ENCODE assay signal across 8 cellular contexts in the genomic region with DNA sequence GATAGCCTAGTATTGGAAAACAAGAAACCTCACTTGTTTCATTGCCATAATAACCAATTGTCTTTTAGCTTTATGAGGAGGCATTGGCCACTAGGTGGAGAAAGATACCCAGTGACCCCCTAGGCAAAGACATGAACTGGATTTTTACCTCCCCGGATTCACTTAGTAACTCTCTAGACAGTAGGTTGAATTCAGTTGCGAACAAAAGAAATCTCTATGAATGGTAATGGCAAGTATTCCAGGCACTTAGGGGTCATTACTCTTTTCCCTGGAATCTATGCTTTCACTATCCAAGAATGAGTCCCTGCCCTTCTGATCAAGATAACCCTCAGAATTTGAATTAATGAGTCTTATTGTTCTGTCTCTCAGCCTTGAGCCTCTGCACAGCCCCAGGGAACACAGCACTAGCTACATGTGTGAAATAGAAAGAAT. TPM values are rescaled to one million over a fixed set of nuclear protein-coding genes. Genes with fewer than 3 reads are reported as not detected.
DNase-seq lines count a peak whose midpoint lies in the region; ATAC-seq, FAIRE-seq and TF ChIP-seq lines count a peak whose summit lies in the region.

No MANE protein-coding gene starts in this region.

- H4K5ac ChIP-seq in H1 (ENCODE audit: insufficient read length, low read depth, low read length) = no peak overlapping the region

- no peaks in the 10 kb centered on the region for H3K36me3 ChIP-seq in HEK293 (ENCODE audit: control insufficient read depth in 2 of 2, insufficient read depth in 1 of 2, low read length in 2 of 2)
- H3K36me3 ChIP-seq in H1 (ENCODE audit: control insufficient read depth in 2 of 4, insufficient read depth in 4 of 4, low read length in 3 of 4) = no peaks in the 10 kb centered on the region
- no peaks in the 10 kb centered on the region for H3K36me3 ChIP-seq in mesodermal cell (ENCODE audit: control insufficient read depth, insufficient read depth, low read length)

- peak overlapping the region; percentile 84 for H2AFZ ChIP-seq in H1 (ENCODE audit: low read length)

- no peaks in the 10 kb centered on the region for H3K79me2 ChIP-seq in H1 (ENCODE audit: control insufficient read depth in 1 of 2, insufficient read depth in 2 of 2, low read length in 2 of 2)

- no peak overlapping the region for H4K91ac ChIP-seq in H1 (replicated peaks; ENCODE audit: insufficient read length, low read length)

- H4K8ac ChIP-seq in H1 (ENCODE audit: extremely low read depth, insufficient read depth, low read length) = no peak overlapping the region

- H2BK20ac ChIP-seq in H1 (ENCODE audit: low read length) = no peak overlapping the region

- no peak overlapping the region for H3K9ac ChIP-seq in H1 (replicated peaks in 1 of 4; ENCODE audit: extremely low read depth in 1 of 4, low read depth in 3 of 4, low read length in 3 of 4)

- no peak overlapping the region for H3K4me2 ChIP-seq in H1 (ENCODE audit: insufficient read depth in 1 of 2, low read depth in 2 of 2, low read length in 2 of 2)

- H3K4me3 ChIP-seq in HEK293 (ENCODE audit: low read depth, low read length) (no peak overlapping the region), H1 (ENCODE audit: extremely low read depth in 1 of 4, insufficient read depth in 2 of 4, low read depth in 3 of 4, low read length in 4 of 4) (no peak overlapping the region), mesodermal cell (ENCODE audit: extremely low read depth, insufficient read depth, low read length, poor library complexity, severe bottlenecking) (no peak overlapping the region)

- peak; percentile 81 to 85 for TF ChIP-seq RAD21 in H1 (IDR thresholded peaks at IDR 0.05 in 1 of 2, conservative IDR thresholded peaks at IDR 0.05 in 1 of 2; ENCODE audit: low read depth in 2 of 2, low read length in 2 of 2)

- no peaks in the 10 kb centered on the region for H4K20me1 ChIP-seq in H1 (replicated peaks in 1 of 2; ENCODE audit: control insufficient read depth in 1 of 2, insufficient read depth in 2 of 2, low read length in 2 of 2)

- TF ChIP-seq POLR2A in H1 (IDR thresholded peaks at IDR 0.05; ENCODE audit: control extremely low read depth in 1 of 2, low read depth in 2 of 2, low read length in 2 of 2) = no peak

- no peak overlapping the region for H3K23ac ChIP-seq in H1 (ENCODE audit: insufficient read length)

- no peaks in the 10 kb centered on the region for H3K9me3 ChIP-seq in HEK293 (ENCODE audit: control insufficient read depth, insufficient read depth, low read depth, low read length)
- H3K9me3 ChIP-seq in H1 (ENCODE audit: insufficient read depth in 2 of 2, low read depth in 1 of 2, low read length in 1 of 2) = no peaks in the 10 kb centered on the region
- no peaks in the 10 kb centered on the region for H3K9me3 ChIP-seq in mesodermal cell (ENCODE audit: control insufficient read depth, low read length)

- H2BK15ac ChIP-seq in H1 (ENCODE audit: low read length) = no peak overlapping the region

- WGBS in H1 (ENCODE audit: extremely low coverage in 1 of 2, insufficient coverage in 1 of 2, insufficient read length in 1 of 2, insufficient replicate concordance in 2 of 2, low coverage in 1 of 2, low lambda C conversion rate in 2 of 2, missing lambda C conversion rate in 1 of 2), 2 experiments = 47% methylated on average over 2 of the region's 2 CpGs; no CpG with 5 or more reads in 1 of the 2 experiments
- 0% methylated on average over 1 of the region's 2 CpGs; no CpG with 5 or more reads in 1 of the 2 experiments for WGBS in mesodermal cell (ENCODE audit: insufficient coverage in 2 of 2), 2 experiments

- ATAC-seq in HG03469 (IDR thresholded peaks at IDR 0.05; ENCODE audit: unreplicated experiment) = no peak

- TF ChIP-seq CTCF in HEK293 (tag by site-specific recombination; IDR thresholded peaks at IDR 0.05) (no peak), H1 (IDR thresholded peaks at IDR 0.05; ENCODE audit: control extremely low read depth in 1 of 3, insufficient read depth in 1 of 3, low read depth in 1 of 3, low read length in 3 of 3) (peak in 2 of 3 experiments; percentile 59 to 72; a peak in 3 of 4 replicates)

- peak overlapping the region; percentile 72; the same call in 1 of the 2 replicates for H2BK12ac ChIP-seq in H1 (ENCODE audit: low read depth, low read length)

- no peak overlapping the region for H3K18ac ChIP-seq in H1 (ENCODE audit: extremely low read depth, low read length)

- no peak overlapping the region for H3K4ac ChIP-seq in H1 (replicated peaks; ENCODE audit: insufficient read length, low read depth, low read length)

- H3K4me1 ChIP-seq in HEK293 (ENCODE audit: control insufficient read depth, insufficient read depth, low read length) (no peaks in the 10 kb centered on the region), H1 (replicated peaks in 1 of 4; ENCODE audit: control insufficient read depth in 3 of 4, insufficient read depth in 4 of 4, low read length in 3 of 4) (peaks cover 0 to 4% (median 3%) of the 10 kb centered on the region in 4 experiments; a peak in 5 of 7 replicates), mesodermal cell (ENCODE audit: control insufficient read depth, insufficient read depth, low read length, poor library complexity, severe bottlenecking) (peaks cover 11% of the 10 kb centered on the region)

- H3K23me2 ChIP-seq in H1 (ENCODE audit: low read depth, low read length) = no peaks in the 10 kb centered on the region

- no peak overlapping the region for H3K56ac ChIP-seq in H1 (replicated peaks; ENCODE audit: insufficient read length, low read depth, low read length)

- H3K79me1 ChIP-seq in H1 (ENCODE audit: low read depth, low read length) = no peaks in the 10 kb centered on the region

- no peak overlapping the region for H3K27ac ChIP-seq in HEK293 (ENCODE audit: extremely low read depth, low read depth, low read length)
- H3K27ac ChIP-seq in H1 (ENCODE audit: low read depth, low read length) = no peak overlapping the region
- peak overlapping the region; percentile 38 for H3K27ac ChIP-seq in mesodermal cell (ENCODE audit: low read depth, low read length, severe bottlenecking)

- no peak overlapping the region for H2AK5ac ChIP-seq in H1 (ENCODE audit: low read depth, low read length)

- H3K14ac ChIP-seq in H1 (ENCODE audit: insufficient read length) = no peak overlapping the region

- TF ChIP-seq EP300 in H1 (IDR thresholded peaks at IDR 0.05; ENCODE audit: borderline replicate concordance in 1 of 2, low read depth in 2 of 2, low read length in 2 of 2) = no peak

- peak; percentile 94 for FAIRE-seq in H1 (lab: Jason Lieb, UNC)

- no peaks in the 10 kb centered on the region for H3K27me3 ChIP-seq in H1 (replicated peaks in 1 of 4; ENCODE audit: control insufficient read depth in 3 of 4, extremely low read depth in 1 of 4, insufficient read depth in 3 of 4, low read length in 3 of 4)

- no peak overlapping the region for H2BK120ac ChIP-seq in H1 (replicated peaks; ENCODE audit: low read depth, low read length)

- CTCF ChIA-PET in HEK293 (lab: Yijun Ruan, JAX) = interaction anchor here (0.6 to 2.0 kb wide), 13 partner anchors 22 to 1155 kb away, joined by 3 to 29 read pairs (median 4); no protein-coding TSS in a partner anchor
- CTCF ChIA-PET in H1 (lab: Charles Lee; ENCODE audit: partially characterized antibody) = interaction anchor here (0.7 to 6.5 kb wide), 15 partner anchors 11 to 1006 kb away, joined by 3 to 70 read pairs (median 4); no protein-coding TSS in a partner anchor

- H2BK5ac ChIP-seq in H1 (ENCODE audit: low read depth, low read length) = no peak overlapping the region

- POLR2A ChIA-PET in HEK293 (lab: Yijun Ruan, JAX) (no interaction called here), H1 (lab: Charles Lee; ENCODE audit: partially characterized antibody) (no interaction called here)

- DNase-seq in AG08396 (ENCODE audit: low spot score) (peak; percentile 36), NCI-H748 treated with DMSO at 0.1 percent for 48 hours (lab: John Stamatoyannopoulos, UW) (peak; percentile 87), H1 (ENCODE audit: low read depth in 1 of 2, low spot score in 2 of 2) (peak in 1 of 2 experiments; percentile 21), occipital lobe (lab: John Stamatoyannopoulos, UW) (no peak), SKM-1 treated with dmso at 0.1 percent for 144 hours (lab: John Stamatoyannopoulos, UW; ENCODE audit: unreplicated experiment) (no peak)

TF ChIP-seq in HEK293, 187 proteins besides CTCF, POLR2A, EP300 and RAD21:
- TF ChIP-seq ZNF747 (tag by site-specific recombination; IDR thresholded peaks at IDR 0.05) (no peak), ZNF654 (tag by site-specific recombination; IDR thresholded peaks at IDR 0.05; ENCODE audit: low read depth) (peak; percentile 35), ZNF175 (tag by site-specific recombination; IDR thresholded peaks at IDR 0.05) (no peak), GLIS1 (tag by site-specific recombination; IDR thresholded peaks at IDR 0.05) (peak; percentile 28; the same call in 1 of the 2 replicates)

TF ChIP-seq in H1, 55 proteins besides CTCF, POLR2A, EP300 and RAD21:
- TF ChIP-seq CREB1 (IDR thresholded peaks at IDR 0.05) (peak; percentile 66; the same call in 1 of the 2 replicates), SIRT6 (IDR thresholded peaks at IDR 0.05; ENCODE audit: low read length) (no peak)

RNA-seq across cellular contexts. Expression of a gene that starts 29.5 kb away (rescaled TPM):
- not detected in 2 replicates for total RNA-seq in H1 (2021; fragmentation: NEBNext Ultra II Directional; extraction: Animal tissue kit (Norgen Biotek cat#: 25700))
- 0.11 and 0.31 TPM in 2 replicates for polyA plus RNA-seq in H1 (2011; rRNA removed)
- polyA plus RNA-seq in H1 (2011; cell fraction: cytosol; rRNA removed) = not detected
- polyA plus RNA-seq in H1 (2011; cell fraction: nucleus; rRNA removed) = 0.07 TPM
- polyA plus RNA-seq in H1 (2012, experiment 1 of 2) = 0.13 to 0.28 TPM in 2 of 4 replicates, not detected in the others
- not detected for polyA plus RNA-seq in H1 (2012, experiment 2 of 2)
- polyA plus RNA-seq in H1 (2013, experiment 1 of 2) = 0.10 TPM
- 0.17 TPM for polyA plus RNA-seq in H1 (2013, experiment 2 of 2)
- 1.4 TPM in 1 of 2 replicates, not detected in the other for polyA minus RNA-seq in H1 (2011; rRNA and poly(A)+ RNA removed)
- not detected for polyA minus RNA-seq in H1 (2011; cell fraction: cytosol; rRNA and poly(A)+ RNA removed)
- not detected for polyA minus RNA-seq in H1 (2011; cell fraction: nucleus; rRNA and poly(A)+ RNA removed)
- 24.5 TPM for polyA plus RNA-seq in mesodermal cell (2013, experiment 1 of 2)
- polyA plus RNA-seq in mesodermal cell (2013, experiment 2 of 2) = 15.3 TPM
- total RNA-seq in occipital lobe = 2.3 TPM

Comparison
In these comparisons a context has a peak if more than half of its experiments do, and no peak if none do; other contexts are left out.
1. DNase-seq: peak in AG08396 (single experiment) and NCI-H748 treated with DMSO at 0.1 percent for 48 hours (single experiment); none in occipital lobe (single experiment) and SKM-1 treated with dmso at 0.1 percent for 144 hours (single experiment).